ENCODE assay signal across 21 cellular contexts in the genomic region with DNA sequence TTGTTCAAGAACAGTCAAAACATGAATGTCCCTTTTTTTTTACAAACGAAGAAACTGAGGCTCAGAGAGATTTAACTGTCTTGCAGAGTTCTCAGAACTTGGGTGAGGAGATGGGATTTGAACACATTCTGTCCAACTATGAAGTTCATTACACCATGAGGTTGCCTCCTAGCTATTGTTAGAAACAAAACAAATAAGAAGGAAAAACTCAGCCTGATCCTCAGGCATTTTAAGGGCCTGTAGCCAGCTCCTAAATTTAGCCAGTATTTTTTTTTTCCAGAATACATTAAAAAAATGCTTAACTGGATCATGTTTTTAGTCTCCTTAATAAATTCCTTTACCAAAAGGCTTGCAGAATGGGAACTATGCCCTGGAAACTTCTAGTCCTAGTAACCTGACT.
"Had no signal": no experiment of that assay in that cellular context is flagged by ENCODE, and none has a peak within 500 bp of the region (broad histone marks: within the 10 kb centered on the region; RNA-seq: fewer than 3 reads in every experiment).

No MANE protein-coding gene starts in this region.

- H3K4me2 ChIP-seq: hepatocyte had no signal

- DNase-seq: activated CD4-positive, alpha-beta T cell treated with anti-CD3 and anti-CD28 coated beads for 4 hours; activated CD8-positive, alpha-beta memory T cell treated with anti-CD3 and anti-CD28 coated beads, Interleukin-2, amount 50 U/mL, for 4 hours; activated CD8-positive, alpha-beta T cell treated with anti-CD3 and anti-CD28 coated beads, Interleukin-2, amount 10 ng/mL, durations not matched to agents 7 days and 5 days; activated gamma-delta T cell; activated T-cell treated with anti-CD3 and anti-CD28 coated beads, Interleukin-2, amount 50 U/mL, for 72 hours; amniotic stem cell; brain microvascular endothelial cell; effector memory CD4-positive, alpha-beta T cell; islet precursor cell; left lung; occipital lobe; psoas muscle; stimulated activated CD4-positive, alpha-beta T cell treated with anti-CD3 and anti-CD28 coated beads, Interleukin-12 subunit alpha, Interleukin-12 subunit beta, amount 100 ng/mL, for 4 hours; stimulated activated CD4-positive, alpha-beta T cell treated with anti-CD3 and anti-CD28 coated beads, Interleukin-2, amount 100 ng/mL, for 24 hours; T-helper 2 cell had no signal

- H3K4me3 ChIP-seq: hepatocyte, left lung, psoas muscle, tibial nerve had no signal

- H3K27ac ChIP-seq: brain microvascular endothelial cell, hepatocyte, left lung, psoas muscle had no signal

- ATAC-seq: activated CD8-positive, alpha-beta T cell treated with anti-CD3 and anti-CD28 coated beads, Interleukin-2, amount 10 ng/mL, durations not matched to agents 7 days and 5 days; activated naive CD4-positive, alpha-beta T cell treated with anti-CD3 and anti-CD28 coated beads, Interleukin-2, amount 50 U/mL, for 72 hours; activated T-cell treated with anti-CD3 and anti-CD28 coated beads, Interleukin-2, amount 50 U/mL, for 72 hours; left lung; natural killer cell treated with Interleukin-12 subunit alpha and Interleukin-12 subunit beta and Interleukin-15 and Interleukin-18, amount 100 ng/mL, for 72 hours; psoas muscle; stimulated activated effector memory CD8-positive, alpha-beta T cell treated with anti-CD3 and anti-CD28 coated beads, Interleukin-12 subunit alpha, Interleukin-12 subunit beta, amount 100 ng/mL, for 72 hours had no signal

- H3K9me3 Mint-ChIP-seq: activated naive CD4-positive, alpha-beta T cell treated with anti-CD3 and anti-CD28 coated beads, Interleukin-2, amount 50 U/mL, for 72 hours; activated T-cell treated with anti-CD3 and anti-CD28 coated beads, Interleukin-2, amount 50 U/mL, for 72 hours; central memory CD8-positive, alpha-beta T cell; natural killer cell treated with Interleukin-12 subunit alpha and Interleukin-12 subunit beta and Interleukin-15 and Interleukin-18, amount 100 ng/mL, for 72 hours; stimulated activated effector memory CD8-positive, alpha-beta T cell treated with anti-CD3 and anti-CD28 coated beads, Interleukin-12 subunit alpha, Interleukin-12 subunit beta, amount 100 ng/mL, for 72 hours had no signal

- H3K27ac Mint-ChIP-seq: activated CD8-positive, alpha-beta T cell treated with anti-CD3 and anti-CD28 coated beads, Interleukin-2, amount 10 ng/mL, durations not matched to agents 7 days and 5 days; activated naive CD4-positive, alpha-beta T cell treated with anti-CD3 and anti-CD28 coated beads, Interleukin-2, amount 50 U/mL, for 72 hours; activated T-cell treated with anti-CD3 and anti-CD28 coated beads, Interleukin-2, amount 50 U/mL, for 72 hours; natural killer cell treated with Interleukin-12 subunit alpha and Interleukin-12 subunit beta and Interleukin-15 and Interleukin-18, amount 100 ng/mL, for 72 hours; stimulated activated effector memory CD8-positive, alpha-beta T cell treated with anti-CD3 and anti-CD28 coated beads, Interleukin-12 subunit alpha, Interleukin-12 subunit beta, amount 100 ng/mL, for 72 hours had no signal

- H3K36me3 Mint-ChIP-seq: activated naive CD4-positive, alpha-beta T cell treated with anti-CD3 and anti-CD28 coated beads, Interleukin-2, amount 50 U/mL, for 72 hours; natural killer cell treated with Interleukin-12 subunit alpha and Interleukin-12 subunit beta and Interleukin-15 and Interleukin-18, amount 100 ng/mL, for 72 hours; stimulated activated effector memory CD8-positive, alpha-beta T cell treated with anti-CD3 and anti-CD28 coated beads, Interleukin-12 subunit alpha, Interleukin-12 subunit beta, amount 100 ng/mL, for 72 hours had no signal

- H3K79me2 ChIP-seq: hepatocyte had no signal

- H2AFZ ChIP-seq: hepatocyte had no signal

- H3K4me3 Mint-ChIP-seq: activated CD8-positive, alpha-beta T cell treated with anti-CD3 and anti-CD28 coated beads, Interleukin-2, amount 10 ng/mL, durations not matched to agents 7 days and 5 days; activated T-cell treated with anti-CD3 and anti-CD28 coated beads, Interleukin-2, amount 50 U/mL, for 72 hours; central memory CD8-positive, alpha-beta T cell; natural killer cell treated with Interleukin-12 subunit alpha and Interleukin-12 subunit beta and Interleukin-15 and Interleukin-18, amount 100 ng/mL, for 72 hours; stimulated activated effector memory CD8-positive, alpha-beta T cell treated with anti-CD3 and anti-CD28 coated beads, Interleukin-12 subunit alpha, Interleukin-12 subunit beta, amount 100 ng/mL, for 72 hours had no signal

- H3K9me3 ChIP-seq: left lung, psoas muscle, tibial nerve had no signal

- H3K27me3 Mint-ChIP-seq: central memory CD8-positive, alpha-beta T cell had no signal

- H3K36me3 ChIP-seq: brain microvascular endothelial cell, left lung, tibial nerve had no signal

- H3K27me3 ChIP-seq: brain microvascular endothelial cell, hepatocyte, left lung, tibial nerve had no signal
